In the genomic region with DNA sequence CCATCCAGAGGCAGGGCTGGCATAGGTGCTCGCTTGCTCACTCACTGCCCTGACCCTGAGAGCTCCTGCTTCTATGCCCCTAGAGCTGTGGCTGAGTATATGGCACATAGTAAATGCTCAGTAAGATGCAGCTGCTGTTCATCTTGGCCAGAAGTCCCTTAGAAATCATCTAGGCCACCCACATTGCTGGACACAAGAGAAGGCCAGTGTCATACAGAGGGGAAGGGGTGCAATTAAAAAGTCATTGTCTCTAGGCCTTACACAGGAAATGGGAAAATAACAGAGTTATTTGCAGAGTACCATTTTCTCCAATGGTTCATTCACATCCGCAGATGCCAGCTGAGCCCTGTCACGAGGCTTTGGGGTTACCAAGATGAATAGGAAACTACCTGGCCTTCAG, we compare ENCODE assay signal across 17 cellular contexts.
"Had no signal": no experiment of that assay in that cellular context is flagged by ENCODE, and none has a peak within 500 bp of the region (broad histone marks: within the 10 kb centered on the region; RNA-seq: fewer than 3 reads in every experiment).

No MANE protein-coding gene starts in this region.

- H3K27ac ChIP-seq: sigmoid colon, skin epidermis, stomach had no signal

- H3K27me3 Mint-ChIP-seq: naive thymus-derived CD4-positive, alpha-beta T cell had no signal

- H3K27ac Mint-ChIP-seq: nephron progenitor cell had no signal

- ATAC-seq: esophagus mucosa; heart left ventricle; left colon; naive thymus-derived CD4-positive, alpha-beta T cell had no signal

- H3K4me1 ChIP-seq: sigmoid colon, stomach had no signal

- H3K36me3 ChIP-seq: heart left ventricle, sigmoid colon, stomach had no signal

- DNase-seq: cortex of kidney; effector memory CD4-positive, alpha-beta T cell; heart left ventricle; hippocampal formation; left colon; mammary epithelial cell; naive thymus-derived CD4-positive, alpha-beta T cell; nephron progenitor cell; posterior cingulate gyrus; sigmoid colon; stimulated activated CD4-positive, alpha-beta T cell treated with anti-CD3 and anti-CD28 coated beads, Interleukin-2, amount 100 ng/mL, for 24 hours; stimulated activated CD4-positive, alpha-beta T cell treated with anti-CD3 and anti-CD28 coated beads, Interleukin-4, amount 100 ng/mL, for 4 hours; stimulated activated naive CD4-positive, alpha-beta T cell; stomach; trophoblast cell had no signal

- H3K4me3 ChIP-seq: heart left ventricle, sigmoid colon, skin epidermis, stomach had no signal

- H3K27me3 ChIP-seq: heart left ventricle, sigmoid colon, stomach had no signal

- H3K4me3 Mint-ChIP-seq: nephron progenitor cell had no signal

- H3K9me3 ChIP-seq: heart left ventricle, sigmoid colon, stomach had no signal
